14 cellular contexts compared by ENCODE assay signal in the genomic region with DNA sequence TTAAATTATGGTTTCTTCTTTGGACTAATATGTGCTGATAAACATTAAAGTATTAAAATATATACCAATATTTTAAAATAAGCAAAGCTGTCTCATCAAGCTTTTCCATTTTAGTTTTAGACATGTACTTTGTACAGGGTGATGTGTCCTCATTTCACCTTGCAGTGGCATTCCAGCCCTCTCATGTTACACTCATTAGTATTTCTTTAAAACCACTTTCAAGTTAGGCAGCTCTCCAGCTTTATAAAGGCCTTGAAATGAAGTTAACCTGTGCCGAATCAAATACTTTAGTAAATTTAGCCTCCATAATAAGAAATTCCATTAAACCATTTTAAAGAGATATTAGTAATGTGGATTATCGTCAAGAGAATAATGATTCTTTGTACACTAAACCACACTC.
A peak's percentile ranks its signal among the peaks of the same experiment; 100 is the strongest.
DNase-seq lines count a peak whose midpoint lies in the region; ATAC-seq and TF ChIP-seq lines count a peak whose summit lies in the region.
"Had no signal": no experiment of that assay in that cellular context is flagged by ENCODE, and none has a peak within 500 bp of the region (broad histone marks: within the 10 kb centered on the region; RNA-seq: fewer than 3 reads in every experiment).

No MANE protein-coding gene starts in this region.

- H3K9ac ChIP-seq in skeletal muscle satellite cell (ENCODE audit: low read depth, low read length): no peak overlapping the region

- H3K9me3 ChIP-seq in skeletal muscle satellite cell (replicated peaks; ENCODE audit: low read length): no peaks in the 10 kb centered on the region

- H3K4me2 ChIP-seq in skeletal muscle satellite cell (ENCODE audit: low read length): peak overlapping the region; percentile 31

- no peaks in the 10 kb centered on the region for H3K36me3 ChIP-seq in skeletal muscle satellite cell (ENCODE audit: insufficient read depth, low read length)

- H3K4me3 ChIP-seq in fibroblast of mammary gland (ENCODE audit: control insufficient read depth, low read depth, low read length): no peak overlapping the region
- no peak overlapping the region for H3K4me3 ChIP-seq in skeletal muscle satellite cell (ENCODE audit: low read length)
- H3K4me3 ChIP-seq: dorsolateral prefrontal cortex had no signal

- peaks cover 47% of the 10 kb centered on the region for H3K4me1 ChIP-seq in skeletal muscle satellite cell (ENCODE audit: control insufficient read depth, insufficient read depth, low read length)

- no peak for ATAC-seq in GM18519 (IDR thresholded peaks at IDR 0.05; ENCODE audit: low FRiP score, unreplicated experiment)

- DNase-seq in NCI-H2196 (lab: John Stamatoyannopoulos, UW; ENCODE audit: unreplicated experiment) (peak; percentile 22), NCI-H2196 treated with DMSO at 0.1 percent for 48 hours (lab: John Stamatoyannopoulos, UW; ENCODE audit: unreplicated experiment) (no peak), NCI-H82 treated with DMSO at 0.1 percent for 48 hours (lab: John Stamatoyannopoulos, UW; ENCODE audit: unreplicated experiment) (peak; percentile 31), fibroblast of mammary gland (ENCODE audit: low read depth) (peak; percentile 37), NOMO-1 treated with DMSO at 0.1 percent for 48 hours (lab: John Stamatoyannopoulos, UW; ENCODE audit: unreplicated experiment) (no peak)
- no peak for DNase-seq in activated CD4-positive, alpha-beta T cell treated with anti-CD3 and anti-CD28 coated beads, Interleukin-2, amount 50 U/mL, for 1 hour
- DNase-seq: activated CD4-positive, alpha-beta memory T cell treated with anti-CD3 and anti-CD28 coated beads, Interleukin-2, amount 10 ng/mL, durations not matched to agents 7 days and 5 days; activated naive CD4-positive, alpha-beta T cell treated with anti-CD3 and anti-CD28 coated beads, Interleukin-2, amount 10 ng/mL, durations not matched to agents 7 days and 5 days; dorsolateral prefrontal cortex; head of caudate nucleus; retina; substantia nigra had no signal

- TF ChIP-seq CTCF in fibroblast of mammary gland (conservative IDR thresholded peaks at IDR 0.05; ENCODE audit: control insufficient read depth, insufficient read depth, low read depth, low read length): no peak

- H3K27me3 ChIP-seq in skeletal muscle satellite cell (ENCODE audit: control insufficient read depth, insufficient read depth, low read length): no peaks in the 10 kb centered on the region
- H3K27me3 ChIP-seq: dorsolateral prefrontal cortex had no signal

Comparison
In these comparisons a context has a peak if more than half of its experiments do, and no peak if none do; other contexts are left out.
1. DNase-seq: peak in NCI-H2196 (single experiment), NCI-H82 treated with DMSO at 0.1 percent for 48 hours (single experiment) and fibroblast of mammary gland (single experiment); none in NCI-H2196 treated with DMSO at 0.1 percent for 48 hours (single experiment), NOMO-1 treated with DMSO at 0.1 percent for 48 hours (single experiment) and activated CD4-positive, alpha-beta T cell treated with anti-CD3 and anti-CD28 coated beads, Interleukin-2, amount 50 U/mL, for 1 hour (single experiment).